8 cellular contexts compared by ENCODE assay signal in the genomic region with DNA sequence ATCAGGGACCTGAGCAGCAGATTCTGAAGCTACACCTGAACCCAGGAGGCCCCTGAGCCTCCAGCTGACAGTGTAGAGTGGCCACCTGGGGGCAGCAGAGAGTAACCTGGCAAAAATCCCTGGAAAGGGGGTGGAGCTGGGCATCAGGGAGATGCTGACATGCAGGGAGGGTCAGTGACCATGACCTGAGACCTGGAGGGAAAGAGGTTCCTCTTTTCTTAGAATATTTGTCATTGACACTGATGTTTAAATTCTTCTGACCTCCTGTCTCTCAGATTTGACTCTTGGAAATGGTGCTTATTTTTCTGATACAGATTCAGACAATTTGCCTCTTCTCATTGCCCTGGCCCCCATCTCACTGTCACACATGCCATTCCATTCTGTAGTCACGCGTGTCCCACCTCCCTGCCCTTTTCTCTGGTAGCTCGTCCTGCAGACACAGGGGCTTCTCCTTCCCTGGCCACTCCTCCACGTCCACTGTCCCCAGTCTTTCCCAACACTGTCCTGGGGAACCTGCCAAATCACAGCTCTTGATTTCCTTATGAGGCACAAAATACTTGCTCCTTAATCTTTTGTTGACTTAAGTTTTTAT.
A peak's percentile ranks its signal among the peaks of the same experiment; 100 is the strongest.
DNase-seq lines count a peak whose midpoint lies in the region; ATAC-seq and TF ChIP-seq lines count a peak whose summit lies in the region.

No MANE protein-coding gene starts in this region.

- H3K27ac ChIP-seq in fibroblast of lung (ENCODE audit: insufficient read depth, low read length) (no peak overlapping the region), parathyroid adenoma (no peak overlapping the region)

- H3K4me2 ChIP-seq in fibroblast of lung (ENCODE audit: extremely low read depth, insufficient read depth, low read length), result no peak overlapping the region
- H3K4me2 ChIP-seq in parathyroid adenoma (ENCODE audit: low read length), result no peak overlapping the region

- no peaks in the 10 kb centered on the region for H3K79me2 ChIP-seq in fibroblast of lung (ENCODE audit: control insufficient read depth, insufficient read depth, low read length)
- H3K79me2 ChIP-seq in parathyroid adenoma, result no peaks in the 10 kb centered on the region

- DNase-seq in SHP77 (lab: John Stamatoyannopoulos, UW) (peak; percentile 8 to 32), SHP77 treated with DMSO at 0.1 percent for 48 hours (lab: John Stamatoyannopoulos, UW) (no peak), NCI-H146 (lab: John Stamatoyannopoulos, UW) (peak; percentile 56), activated T-cell treated with anti-CD3 and anti-CD28 coated beads for 24 hours (ENCODE audit: low read depth) (peak; percentile 39), fibroblast of lung (ENCODE audit: low read depth in 2 of 2) (peak; percentile 4 to 27), SIG-M5 treated with dmso at 0.1 percent for 504 hours (lab: John Stamatoyannopoulos, UW; ENCODE audit: unreplicated experiment) (no peak)

- H3K4me1 ChIP-seq in fibroblast of lung (ENCODE audit: control insufficient read depth, extremely low read depth, insufficient read depth, low read length) (no peaks in the 10 kb centered on the region), parathyroid adenoma (no peaks in the 10 kb centered on the region)

- H3K27me3 ChIP-seq in fibroblast of lung (ENCODE audit: control insufficient read depth, insufficient read depth, low read length) (peaks cover 3% of the 10 kb centered on the region), parathyroid adenoma (ENCODE audit: control insufficient read depth, insufficient read depth, low read length) (no peaks in the 10 kb centered on the region)

- H3K9me3 ChIP-seq in fibroblast of lung (ENCODE audit: control insufficient read depth, insufficient read depth, low read depth, low read length), result no peaks in the 10 kb centered on the region
- no peaks in the 10 kb centered on the region for H3K9me3 ChIP-seq in parathyroid adenoma (ENCODE audit: control insufficient read depth, low read length)

- H3K36me3 ChIP-seq in fibroblast of lung (ENCODE audit: control insufficient read depth, insufficient read depth, low read length) (no peaks in the 10 kb centered on the region), parathyroid adenoma (ENCODE audit: control insufficient read depth, insufficient read depth, low read length) (no peaks in the 10 kb centered on the region)

- H3K4me3 ChIP-seq in fibroblast of lung (replicated peaks in 1 of 4; ENCODE audit: control extremely low read depth in 1 of 4, insufficient read depth in 1 of 4, low read depth in 3 of 4, low read length in 4 of 4) (no peak overlapping the region), parathyroid adenoma (ENCODE audit: low read depth, low read length) (no peak overlapping the region)

- H4K20me1 ChIP-seq in fibroblast of lung (ENCODE audit: control insufficient read depth, extremely low read depth, insufficient read depth, low read length), result no peaks in the 10 kb centered on the region

- H2AFZ ChIP-seq in fibroblast of lung (ENCODE audit: low read length), result no peak overlapping the region
- H2AFZ ChIP-seq in parathyroid adenoma, result no peak overlapping the region

- ATAC-seq in HG03045 (IDR thresholded peaks at IDR 0.05; ENCODE audit: unreplicated experiment), result no peak

- H3K9ac ChIP-seq in fibroblast of lung (ENCODE audit: insufficient read depth, low read length) (no peak overlapping the region), parathyroid adenoma (no peak overlapping the region)

- peak; percentile 42 to 73 for TF ChIP-seq CTCF in fibroblast of lung (conservative IDR thresholded peaks at IDR 0.05 in 1 of 2, IDR thresholded peaks at IDR 0.05 in 1 of 2; ENCODE audit: low read depth in 1 of 2, low read length in 2 of 2)
- peak; percentile 64 for TF ChIP-seq CTCF in parathyroid adenoma (IDR thresholded peaks at IDR 0.05)

Comparison
In these comparisons a context has a peak if more than half of its experiments do, and no peak if none do; other contexts are left out.
1. DNase-seq: peak in SHP77 (2 of 2), NCI-H146 (single experiment), activated T-cell treated with anti-CD3 and anti-CD28 coated beads for 24 hours (single experiment) and fibroblast of lung (2 of 2); none in SHP77 treated with DMSO at 0.1 percent for 48 hours (single experiment) and SIG-M5 treated with dmso at 0.1 percent for 504 hours (single experiment).